8 cellular contexts compared by ENCODE assay signal in genomic region chr6:49462599-49462926, GRCh38. TPM values are rescaled to one million over a fixed set of nuclear protein-coding genes. Genes with fewer than 3 reads are reported as not detected.
DNase-seq lines count a peak whose midpoint lies in the region; ATAC-seq, FAIRE-seq and TF ChIP-seq lines count a peak whose summit lies in the region.

No MANE protein-coding gene starts in this region.

- ATAC-seq in HG03025 (IDR thresholded peaks at IDR 0.05; ENCODE audit: low FRiP score, unreplicated experiment) (peak; percentile 6), WTC11 (peak; percentile 7), left ventricle myocardium superior (peak; percentile 32)

- H3K9me3 ChIP-seq in small intestine (ENCODE audit: control insufficient read depth, low read depth) = no peaks in the 10 kb centered on the region

- H3K36me3 Mint-ChIP-seq in T-helper 1 cell treated with Interleukin-12 subunit alpha and Interleukin-12 subunit beta and Interleukin-4 antibody, amounts not matched to agents 30 μg/mL and 1 μg/mL, for 36 hours (ENCODE audit: low read depth) = peaks cover 7% of the 10 kb centered on the region
- H3K36me3 Mint-ChIP-seq in WTC11 = no peaks in the 10 kb centered on the region

- H3K4me3 ChIP-seq in small intestine (ENCODE audit: low read depth in 1 of 2, low read length in 2 of 2) = peak overlapping the region; percentile 62 to 89

- H3K27ac Mint-ChIP-seq in T-helper 1 cell treated with Interleukin-12 subunit alpha and Interleukin-12 subunit beta and Interleukin-4 antibody, amounts not matched to agents 30 μg/mL and 1 μg/mL, for 36 hours = peak overlapping the region; percentile 98
- H3K27ac Mint-ChIP-seq in WTC11 = peak overlapping the region; percentile 86

- FAIRE-seq in small intestine (lab: Jason Lieb, UNC) = no peak

- peaks cover 33% of the 10 kb centered on the region for H3K4me1 Mint-ChIP-seq in T-helper 1 cell treated with Interleukin-12 subunit alpha and Interleukin-12 subunit beta and Interleukin-4 antibody, amounts not matched to agents 30 μg/mL and 1 μg/mL, for 36 hours (ENCODE audit: low read depth)
- H3K4me1 Mint-ChIP-seq in WTC11 = peaks cover 15% of the 10 kb centered on the region

- H3K4me3 Mint-ChIP-seq in T-helper 1 cell treated with Interleukin-12 subunit alpha and Interleukin-12 subunit beta and Interleukin-4 antibody, amounts not matched to agents 30 μg/mL and 1 μg/mL, for 36 hours = peak overlapping the region; percentile 96
- H3K4me3 Mint-ChIP-seq in WTC11 = peak overlapping the region; percentile 100

- WGBS in small intestine, 3 donors = 0% methylated on average over 7 of the region's 7 CpGs

- no peak for TF ChIP-seq CTCF in WTC11 (IDR thresholded peaks at IDR 0.05)

- intact Hi-C loops in left ventricle myocardium superior (cut with micrococcal nuclease) = no loop called here

- H3K27me3 Mint-ChIP-seq in T-helper 1 cell treated with Interleukin-12 subunit alpha and Interleukin-12 subunit beta and Interleukin-4 antibody, amounts not matched to agents 30 μg/mL and 1 μg/mL, for 36 hours (ENCODE audit: low read depth) = no peaks in the 10 kb centered on the region
- no peaks in the 10 kb centered on the region for H3K27me3 Mint-ChIP-seq in WTC11 (ENCODE audit: low read depth)

- peak overlapping the region; percentile 90 to 95 for H3K27ac ChIP-seq in small intestine (ENCODE audit: low read depth in 1 of 2, low read length in 1 of 2)

- no peaks in the 10 kb centered on the region for H3K9me3 Mint-ChIP-seq in T-helper 1 cell treated with Interleukin-12 subunit alpha and Interleukin-12 subunit beta and Interleukin-4 antibody, amounts not matched to agents 30 μg/mL and 1 μg/mL, for 36 hours
- no peaks in the 10 kb centered on the region for H3K9me3 Mint-ChIP-seq in WTC11

- CTCF ChIA-PET in WTC11 (lab: Charles Lee) = no interaction called here

- POLR2A ChIA-PET in WTC11 (lab: Charles Lee) = no interaction called here

- H3K27me3 ChIP-seq in small intestine (ENCODE audit: control insufficient read depth in 2 of 2, insufficient read depth in 2 of 2, low read length in 2 of 2) = no peaks in the 10 kb centered on the region

- peaks cover 0 to 11% of the 10 kb centered on the region in 2 donors for H3K4me1 ChIP-seq in small intestine (ENCODE audit: control insufficient read depth in 2 of 2, insufficient read depth in 1 of 2, low read depth in 1 of 2, low read length in 1 of 2)

- H3K36me3 ChIP-seq in small intestine (ENCODE audit: control insufficient read depth in 2 of 2, insufficient read depth in 2 of 2, low read length in 2 of 2) = peaks cover 0 to 3% of the 10 kb centered on the region in 2 donors

- DNase-seq in T-helper 1 cell (no peak), WTC11 (ENCODE audit: low spot score) (no peak), left ventricle myocardium superior (no peak), small intestine (no peak), NCI-H510A treated with DMSO at 0.1 percent for 48 hours (lab: John Stamatoyannopoulos, UW) (no peak)
- DNase-seq in stimulated activated CD8-positive, alpha-beta memory T cell treated with anti-CD3 and anti-CD28 coated beads, Interleukin-4, amount 100 ng/mL, for 48 hours = no peak

TF ChIP-seq in WTC11, 78 proteins besides CTCF, POLR2A, EP300 and RAD21:
- TF ChIP-seq ZNF532 (CRISPR knock-in tag; IDR thresholded peaks at IDR 0.05; ENCODE audit: borderline replicate concordance) = no peak
- no peak for TF ChIP-seq NR2C2 (CRISPR knock-in tag; IDR thresholded peaks at IDR 0.05)
- TF ChIP-seq PRRX2 (CRISPR knock-in tag; IDR thresholded peaks at IDR 0.05) = no peak
- TF ChIP-seq GABPB1 (CRISPR knock-in tag; IDR thresholded peaks at IDR 0.05) = no peak
- no peak for TF ChIP-seq KAT7 (CRISPR knock-in tag; IDR thresholded peaks at IDR 0.05; ENCODE audit: borderline replicate concordance)
- TF ChIP-seq JAZF1 (CRISPR knock-in tag; IDR thresholded peaks at IDR 0.05) = no peak
- no peak for TF ChIP-seq ZNF425 (CRISPR knock-in tag; conservative IDR thresholded peaks at IDR 0.05)
- TF ChIP-seq SMAD3 (CRISPR knock-in tag; IDR thresholded peaks at IDR 0.05; ENCODE audit: borderline replicate concordance) = no peak
- no peak for TF ChIP-seq ZBTB21 (CRISPR knock-in tag; IDR thresholded peaks at IDR 0.05; ENCODE audit: borderline replicate concordance)
- no peak for TF ChIP-seq FOXP4 (CRISPR knock-in tag; IDR thresholded peaks at IDR 0.05)
TF ChIP-seq in WTC11: peak in this region for 0.

RNA-seq across cellular contexts. Expression of gene MMUT, which starts 0.5 kb away (rescaled TPM):
- total RNA-seq in WTC11 (2021) = 11.1 to 12.5 TPM (median 11.2 TPM) in 3 replicates
- total RNA-seq in left ventricle myocardium superior = 34.9 TPM
- 10 to 100 TPM; 18.0 to 21.7 (median 20.8) TPM for polyA plus RNA-seq in small intestine

RNA-seq across cellular contexts. Expression of gene CENPQ, which starts 0.6 kb away (rescaled TPM):
- total RNA-seq in WTC11 (2021) (13.1 to 14.2 TPM (median 14.0 TPM) in 3 replicates), left ventricle myocardium superior (3.2 TPM)
- 1 to 10 TPM; 1.6 to 4.3 (median 1.8) TPM for polyA plus RNA-seq in small intestine

RNA-seq across cellular contexts. Expression of gene GLYATL3, which starts 37.2 kb away (rescaled TPM):
- total RNA-seq in WTC11 (2021) = not detected in 3 replicates
- not detected for total RNA-seq in left ventricle myocardium superior
- polyA plus RNA-seq in small intestine = not detected
